In the genomic region with DNA sequence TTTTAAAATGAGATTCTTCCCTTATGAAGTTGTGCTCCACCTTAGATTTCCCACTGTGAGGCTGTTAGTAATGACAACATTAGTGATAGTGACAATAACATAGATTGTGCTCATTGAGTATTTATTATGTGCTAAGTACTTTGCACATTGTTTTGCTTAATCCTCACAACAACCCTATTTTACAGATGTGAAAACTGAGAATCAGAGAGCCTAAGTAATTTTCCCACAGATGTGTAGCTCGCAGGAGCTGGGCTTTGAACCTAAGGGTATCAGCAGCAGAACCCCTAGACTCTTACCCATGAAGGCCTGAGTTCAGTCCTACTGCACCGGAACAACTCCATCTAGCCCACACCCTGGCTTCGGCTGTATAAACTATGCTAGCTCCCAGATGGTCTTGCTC, we compare ENCODE assay signal across 1 cellular context.
TF ChIP-seq lines count a peak whose summit lies in the region.

No MANE protein-coding gene starts in this region.

TF ChIP-seq in H1, 55 proteins besides CTCF, POLR2A, EP300 and RAD21:
- TF ChIP-seq HDAC2 (IDR thresholded peaks at IDR 0.05; ENCODE audit: borderline replicate concordance in 1 of 2, low read depth in 2 of 2, low read length in 2 of 2) (no peak), CBX8 (IDR thresholded peaks at IDR 0.05; ENCODE audit: borderline replicate concordance, low read depth, low read length) (no peak), KDM1A (IDR thresholded peaks at IDR 0.05; ENCODE audit: borderline replicate concordance, low read length) (peak; percentile 61; the same call in 1 of the 2 replicates), RFX5 (IDR thresholded peaks at IDR 0.05; ENCODE audit: borderline replicate concordance, low read depth, low read length) (no peak), YY1 (IDR thresholded peaks at IDR 0.05; ENCODE audit: low read depth, low read length) (no peak)
- TF ChIP-seq, protein P1, sequence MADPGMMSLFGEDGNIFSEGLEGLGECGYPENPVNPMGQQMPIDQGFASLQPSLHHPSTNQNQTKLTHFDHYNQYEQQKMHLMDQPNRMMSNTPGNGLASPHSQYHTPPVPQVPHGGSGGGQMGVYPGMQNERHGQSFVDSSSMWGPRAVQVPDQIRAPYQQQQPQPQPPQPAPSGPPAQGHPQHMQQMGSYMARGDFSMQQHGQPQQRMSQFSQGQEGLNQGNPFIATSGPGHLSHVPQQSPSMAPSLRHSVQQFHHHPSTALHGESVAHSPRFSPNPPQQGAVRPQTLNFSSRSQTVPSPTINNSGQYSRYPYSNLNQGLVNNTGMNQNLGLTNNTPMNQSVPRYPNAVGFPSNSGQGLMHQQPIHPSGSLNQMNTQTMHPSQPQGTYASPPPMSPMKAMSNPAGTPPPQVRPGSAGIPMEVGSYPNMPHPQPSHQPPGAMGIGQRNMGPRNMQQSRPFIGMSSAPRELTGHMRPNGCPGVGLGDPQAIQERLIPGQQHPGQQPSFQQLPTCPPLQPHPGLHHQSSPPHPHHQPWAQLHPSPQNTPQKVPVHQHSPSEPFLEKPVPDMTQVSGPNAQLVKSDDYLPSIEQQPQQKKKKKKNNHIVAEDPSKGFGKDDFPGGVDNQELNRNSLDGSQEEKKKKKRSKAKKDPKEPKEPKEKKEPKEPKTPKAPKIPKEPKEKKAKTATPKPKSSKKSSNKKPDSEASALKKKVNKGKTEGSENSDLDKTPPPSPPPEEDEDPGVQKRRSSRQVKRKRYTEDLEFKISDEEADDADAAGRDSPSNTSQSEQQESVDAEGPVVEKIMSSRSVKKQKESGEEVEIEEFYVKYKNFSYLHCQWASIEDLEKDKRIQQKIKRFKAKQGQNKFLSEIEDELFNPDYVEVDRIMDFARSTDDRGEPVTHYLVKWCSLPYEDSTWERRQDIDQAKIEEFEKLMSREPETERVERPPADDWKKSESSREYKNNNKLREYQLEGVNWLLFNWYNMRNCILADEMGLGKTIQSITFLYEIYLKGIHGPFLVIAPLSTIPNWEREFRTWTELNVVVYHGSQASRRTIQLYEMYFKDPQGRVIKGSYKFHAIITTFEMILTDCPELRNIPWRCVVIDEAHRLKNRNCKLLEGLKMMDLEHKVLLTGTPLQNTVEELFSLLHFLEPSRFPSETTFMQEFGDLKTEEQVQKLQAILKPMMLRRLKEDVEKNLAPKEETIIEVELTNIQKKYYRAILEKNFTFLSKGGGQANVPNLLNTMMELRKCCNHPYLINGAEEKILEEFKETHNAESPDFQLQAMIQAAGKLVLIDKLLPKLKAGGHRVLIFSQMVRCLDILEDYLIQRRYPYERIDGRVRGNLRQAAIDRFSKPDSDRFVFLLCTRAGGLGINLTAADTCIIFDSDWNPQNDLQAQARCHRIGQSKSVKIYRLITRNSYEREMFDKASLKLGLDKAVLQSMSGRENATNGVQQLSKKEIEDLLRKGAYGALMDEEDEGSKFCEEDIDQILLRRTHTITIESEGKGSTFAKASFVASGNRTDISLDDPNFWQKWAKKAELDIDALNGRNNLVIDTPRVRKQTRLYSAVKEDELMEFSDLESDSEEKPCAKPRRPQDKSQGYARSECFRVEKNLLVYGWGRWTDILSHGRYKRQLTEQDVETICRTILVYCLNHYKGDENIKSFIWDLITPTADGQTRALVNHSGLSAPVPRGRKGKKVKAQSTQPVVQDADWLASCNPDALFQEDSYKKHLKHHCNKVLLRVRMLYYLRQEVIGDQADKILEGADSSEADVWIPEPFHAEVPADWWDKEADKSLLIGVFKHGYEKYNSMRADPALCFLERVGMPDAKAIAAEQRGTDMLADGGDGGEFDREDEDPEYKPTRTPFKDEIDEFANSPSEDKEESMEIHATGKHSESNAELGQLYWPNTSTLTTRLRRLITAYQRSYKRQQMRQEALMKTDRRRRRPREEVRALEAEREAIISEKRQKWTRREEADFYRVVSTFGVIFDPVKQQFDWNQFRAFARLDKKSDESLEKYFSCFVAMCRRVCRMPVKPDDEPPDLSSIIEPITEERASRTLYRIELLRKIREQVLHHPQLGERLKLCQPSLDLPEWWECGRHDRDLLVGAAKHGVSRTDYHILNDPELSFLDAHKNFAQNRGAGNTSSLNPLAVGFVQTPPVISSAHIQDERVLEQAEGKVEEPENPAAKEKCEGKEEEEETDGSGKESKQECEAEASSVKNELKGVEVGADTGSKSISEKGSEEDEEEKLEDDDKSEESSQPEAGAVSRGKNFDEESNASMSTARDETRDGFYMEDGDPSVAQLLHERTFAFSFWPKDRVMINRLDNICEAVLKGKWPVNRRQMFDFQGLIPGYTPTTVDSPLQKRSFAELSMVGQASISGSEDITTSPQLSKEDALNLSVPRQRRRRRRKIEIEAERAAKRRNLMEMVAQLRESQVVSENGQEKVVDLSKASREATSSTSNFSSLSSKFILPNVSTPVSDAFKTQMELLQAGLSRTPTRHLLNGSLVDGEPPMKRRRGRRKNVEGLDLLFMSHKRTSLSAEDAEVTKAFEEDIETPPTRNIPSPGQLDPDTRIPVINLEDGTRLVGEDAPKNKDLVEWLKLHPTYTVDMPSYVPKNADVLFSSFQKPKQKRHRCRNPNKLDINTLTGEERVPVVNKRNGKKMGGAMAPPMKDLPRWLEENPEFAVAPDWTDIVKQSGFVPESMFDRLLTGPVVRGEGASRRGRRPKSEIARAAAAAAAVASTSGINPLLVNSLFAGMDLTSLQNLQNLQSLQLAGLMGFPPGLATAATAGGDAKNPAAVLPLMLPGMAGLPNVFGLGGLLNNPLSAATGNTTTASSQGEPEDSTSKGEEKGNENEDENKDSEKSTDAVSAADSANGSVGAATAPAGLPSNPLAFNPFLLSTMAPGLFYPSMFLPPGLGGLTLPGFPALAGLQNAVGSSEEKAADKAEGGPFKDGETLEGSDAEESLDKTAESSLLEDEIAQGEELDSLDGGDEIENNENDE (IDR thresholded peaks at IDR 0.05; ENCODE audit: insufficient replicate concordance, low read length), result no peak
